In genomic region chr2:231960810-231961348, GRCh38 we compare ENCODE assay signal across 8 cellular contexts. TPM values are rescaled to one million over a fixed set of nuclear protein-coding genes. Genes with fewer than 3 reads are reported as not detected.
DNase-seq lines count a peak whose midpoint lies in the region; ATAC-seq and TF ChIP-seq lines count a peak whose summit lies in the region.

No MANE protein-coding gene starts in this region.

- no peak for DNase-seq in CD14-positive monocyte (ENCODE audit: low spot score)
- DNase-seq in MCF 10A (ENCODE audit: unreplicated experiment): no peak
- no peak for DNase-seq in stimulated activated CD4-positive, alpha-beta T cell treated with anti-CD3 and anti-CD28 coated beads, Interleukin-4, amount 100 ng/mL, for 24 hours
- no peak for DNase-seq in NCI-H2196 (lab: John Stamatoyannopoulos, UW; ENCODE audit: unreplicated experiment)
- DNase-seq in mesenteric fat pad (ENCODE audit: low spot score): no peak

- H3K27ac Mint-ChIP-seq in CD14-positive monocyte (peak overlapping the region in 6 of 7 donors; percentile 3 to 81 (median 46)), MCF 10A (ENCODE audit: low read depth, unreplicated experiment) (peak overlapping the region; percentile 57)

- H3K9me3 ChIP-seq in mononuclear cell (ENCODE audit: low read depth, low read length): no peaks in the 10 kb centered on the region

- H3K4me1 ChIP-seq in mononuclear cell (ENCODE audit: insufficient read depth, low read length): peaks cover 13% of the 10 kb centered on the region

- H3K4me1 Mint-ChIP-seq in CD14-positive monocyte (peaks cover 28% of the 10 kb centered on the region), MCF 10A (ENCODE audit: insufficient read depth, unreplicated experiment) (peaks cover 23% of the 10 kb centered on the region)

- CTCF ChIA-PET in MCF 10A (lab: Yijun Ruan, JAX): no interaction called here

- H3K36me3 Mint-ChIP-seq in CD14-positive monocyte: peaks cover 0 to under 1% of the 10 kb centered on the region in 2 donors
- H3K36me3 Mint-ChIP-seq in MCF 10A (ENCODE audit: insufficient read depth, unreplicated experiment): no peaks in the 10 kb centered on the region

- POLR2A ChIA-PET in MCF 10A (lab: Yijun Ruan, JAX): interaction anchor here (0.7 to 2.4 kb wide), 12 partner anchors 8 to 589 kb away, joined by 3 to 12 read pairs (median 3); partner anchors contain the start of genes COPS7B, EIF4E2 and TIGD1

- intact Hi-C loops in CD14-positive monocyte (cut with micrococcal nuclease) (loop anchor here (5.0 kb wide), 1 partner anchor 174 kb away; the partner anchor contains the start of gene COPS7B (in 2 of the 2)), MCF 10A (cut with micrococcal nuclease) (no loop called here)

- ATAC-seq in HG02943 (IDR thresholded peaks at IDR 0.05; ENCODE audit: low read depth, unreplicated experiment) (peak; percentile 28), HG02798 (IDR thresholded peaks at IDR 0.05; ENCODE audit: poor library complexity, unreplicated experiment) (no peak)

- H3K27me3 ChIP-seq in mononuclear cell (ENCODE audit: insufficient read depth, low read length): peaks cover 5% of the 10 kb centered on the region

- peak overlapping the region; percentile 64 for H3K4me3 ChIP-seq in mononuclear cell (ENCODE audit: low read length)

- BruUV-seq in MCF 10A (replicated peaks; lab: Mats Ljungman, UMichigan): TSS peak; percentile 78

- H3K9me3 Mint-ChIP-seq in CD14-positive monocyte: peaks cover 0 to 5% (median 0%) of the 10 kb centered on the region in 7 donors
- no peaks in the 10 kb centered on the region for H3K9me3 Mint-ChIP-seq in MCF 10A (ENCODE audit: unreplicated experiment)

- peak overlapping the region; percentile 92 to 94 for H3K4me3 Mint-ChIP-seq in CD14-positive monocyte
- peak overlapping the region; percentile 79 for H3K4me3 Mint-ChIP-seq in MCF 10A (ENCODE audit: unreplicated experiment)

- H3K27me3 Mint-ChIP-seq in CD14-positive monocyte (ENCODE audit: low read depth in 3 of 3) (peaks cover 3 to 6% (median 6%) of the 10 kb centered on the region in 3 donors), MCF 10A (ENCODE audit: insufficient read depth, unreplicated experiment) (no peaks in the 10 kb centered on the region)

- TF ChIP-seq CTCF in CD14-positive monocyte (IDR thresholded peaks at IDR 0.05): no peak
- no peak for TF ChIP-seq CTCF in MCF 10A (IDR thresholded peaks at IDR 0.05; ENCODE audit: unreplicated experiment)

RNA-seq across cellular contexts. Expression of gene DIS3L2, which starts 0.6 kb away (rescaled TPM):
- polyA plus RNA-seq in CD14-positive monocyte: 1 to 10 TPM; 6.0 to 6.4 TPM
- total RNA-seq in MCF 10A (2022): 32.6 and 47.4 TPM in 2 replicates
- 26.8 TPM for total RNA-seq in mononuclear cell
- total RNA-seq in mesenteric fat pad: 33.5 TPM

RNA-seq across cellular contexts. Expression of gene NPPC, which starts 34.7 kb away (rescaled TPM):
- not detected for polyA plus RNA-seq in CD14-positive monocyte
- total RNA-seq in MCF 10A (2022) (not detected in 2 replicates), mononuclear cell (not detected), mesenteric fat pad (2.5 TPM)
